In genomic region chr14:23386999-23387398, GRCh38 we compare ENCODE assay signal across 31 cellular contexts. TPM values are rescaled to one million over a fixed set of nuclear protein-coding genes. Genes with fewer than 3 reads are reported as not detected.
DNase-seq lines count a peak whose midpoint lies in the region; ATAC-seq, FAIRE-seq and TF ChIP-seq lines count a peak whose summit lies in the region.
"Had no signal": no experiment of that assay in that cellular context is flagged by ENCODE, and none has a peak within 500 bp of the region (broad histone marks: within the 10 kb centered on the region; RNA-seq: fewer than 3 reads in every experiment).

No MANE protein-coding gene starts in this region.

- H3F3A ChIP-seq in PC-3 (ENCODE audit: low read length, unreplicated experiment), result no peaks in the 10 kb centered on the region

- peaks cover 17% of the 10 kb centered on the region for H3K36me3 Mint-ChIP-seq in endothelial cell (ENCODE audit: low read depth, unreplicated experiment)
- H3K36me3 Mint-ChIP-seq: CD14-positive monocyte; CD4-positive, alpha-beta memory T cell; CD4-positive, CD25-positive, alpha-beta regulatory T cell; CD8-positive, alpha-beta memory T cell had no signal

- in situ Hi-C loops in K562 (cut with MboI), result loop anchor here (10.0 kb wide), 1 partner anchor 122 kb away; no protein-coding TSS in a partner anchor

- 0% methylated on average over 1 of the region's 1 CpG for WGBS in K562 (ENCODE audit: insufficient coverage, low coverage, missing lambda C conversion rate)

- H2AFZ ChIP-seq in K562 (ENCODE audit: low read depth, low read length) (no peak overlapping the region), PC-3 (ENCODE audit: low read length) (no peak overlapping the region)

- H3K27me3 ChIP-seq in left ventricle myocardium inferior (ENCODE audit: low read depth) (peaks cover 13% of the 10 kb centered on the region), K562 (ENCODE audit: control insufficient read depth in 2 of 2, insufficient read depth in 2 of 2, low read length in 2 of 2) (peaks cover 24 to 73% of the 10 kb centered on the region in 2 experiments; a peak in 4 of 5 replicates), PC-3 (ENCODE audit: low read length) (peaks cover 68% of the 10 kb centered on the region)

- H3K4me3 Mint-ChIP-seq in endothelial cell (ENCODE audit: unreplicated experiment), result no peak overlapping the region
- H3K4me3 Mint-ChIP-seq: CD14-positive monocyte; CD4-positive, alpha-beta memory T cell; CD4-positive, CD25-positive, alpha-beta regulatory T cell; CD8-positive, alpha-beta memory T cell had no signal

- no peaks in the 10 kb centered on the region for H3K9me2 ChIP-seq in PC-3 (replicated peaks; ENCODE audit: low read length)

- FAIRE-seq in K562 (lab: Jason Lieb, UNC), result no peak
- FAIRE-seq: A204.1, GM12878, GM12892, GM18507 had no signal

- intact Hi-C loops in left ventricle myocardium inferior (cut with micrococcal nuclease) (no loop called here), cardiac septum (cut with DNase I) (no loop called here), K562 (cut with micrococcal nuclease) (no loop called here), PC-3 (cut with micrococcal nuclease) (no loop called here)

- peaks cover 21% of the 10 kb centered on the region for H3K4me1 Mint-ChIP-seq in endothelial cell (ENCODE audit: unreplicated experiment)
- H3K4me1 Mint-ChIP-seq: CD14-positive monocyte; CD4-positive, alpha-beta memory T cell; CD4-positive, CD25-positive, alpha-beta regulatory T cell; CD8-positive, alpha-beta memory T cell had no signal

- no peak for TF ChIP-seq POLR2A in K562 (conservative IDR thresholded peaks at IDR 0.05)

- DNase-seq in left ventricle myocardium inferior (no peak), cardiac septum (ENCODE audit: low spot score) (no peak), K562 (ENCODE audit: extremely low read depth in 1 of 4, low spot score in 3 of 4) (no peak), endothelial cell (ENCODE audit: low spot score) (no peak), PC-3 (no peak)
- DNase-seq: 8988T; ACHN; BE2C; C1 segment of cervical spinal cord; CD4-positive, alpha-beta memory T cell; CD4-positive, CD25-positive, alpha-beta regulatory T cell; CD8-positive, alpha-beta memory T cell; COR-L47; DMS 273 treated with DMSO at 0.1 percent for 48 hours; DMS153; DMS53; DMS79; DND-41; EL; GDM1 had no signal

- H3K9me1 ChIP-seq in K562 (ENCODE audit: control insufficient read depth, insufficient read depth, low read length), result no peaks in the 10 kb centered on the region

- no peak for TF ChIP-seq RAD21 in K562 (CRISPR knock-in tag; conservative IDR thresholded peaks at IDR 0.05 in 1 of 2, IDR thresholded peaks at IDR 0.05 in 1 of 2)

- H3K79me2 ChIP-seq in K562 (ENCODE audit: control insufficient read depth, insufficient read depth, low read length), result no peaks in the 10 kb centered on the region
- no peaks in the 10 kb centered on the region for H3K79me2 ChIP-seq in PC-3 (ENCODE audit: low read length)

- peaks cover 4% of the 10 kb centered on the region for H3K27me3 Mint-ChIP-seq in endothelial cell (ENCODE audit: unreplicated experiment)

- peaks cover 8% of the 10 kb centered on the region for H3K4me1 ChIP-seq in left ventricle myocardium inferior
- H3K4me1 ChIP-seq in K562 (replicated peaks in 1 of 2; ENCODE audit: control insufficient read depth in 2 of 2, insufficient read depth in 2 of 2, low read length in 2 of 2), result peaks cover 0 to 11% of the 10 kb centered on the region in 2 experiments; a peak in 2 of 5 replicates
- H3K4me1 ChIP-seq in PC-3 (ENCODE audit: insufficient read depth, low read length), result no peaks in the 10 kb centered on the region
- H3K4me1 ChIP-seq: BE2C had no signal

- H3K4me2 ChIP-seq in K562 (ENCODE audit: insufficient read depth, low read length), result no peak overlapping the region
- no peak overlapping the region for H3K4me2 ChIP-seq in PC-3 (ENCODE audit: low read length)
- H3K4me2 ChIP-seq: BLaER1 had no signal

- H3K9me3 ChIP-seq in left ventricle myocardium inferior (replicated peaks) (no peaks in the 10 kb centered on the region), K562 (replicated peaks; ENCODE audit: control insufficient read depth, insufficient read depth, low read depth, low read length) (no peaks in the 10 kb centered on the region), PC-3 (ENCODE audit: low read length) (no peaks in the 10 kb centered on the region)
- H3K9me3 ChIP-seq: BE2C, BLaER1 had no signal

- no peaks in the 10 kb centered on the region for H3K9me3 Mint-ChIP-seq in endothelial cell (ENCODE audit: unreplicated experiment)
- H3K9me3 Mint-ChIP-seq: CD4-positive, alpha-beta memory T cell; CD8-positive, alpha-beta memory T cell had no signal

- BruUV-seq in K562 (replicated peaks; lab: Mats Ljungman, UMichigan) (no TSS peak), PC-3 (replicated peaks; lab: Mats Ljungman, UMichigan) (no TSS peak)

- peaks cover 83% of the 10 kb centered on the region for H3K36me3 ChIP-seq in left ventricle myocardium inferior
- H3K36me3 ChIP-seq in K562 (ENCODE audit: control insufficient read depth, insufficient read depth, low read length), result no peaks in the 10 kb centered on the region
- no peaks in the 10 kb centered on the region for H3K36me3 ChIP-seq in PC-3 (ENCODE audit: low read depth, low read length)
- H3K36me3 ChIP-seq: BE2C, BLaER1 had no signal

- no peak for TF ChIP-seq EP300 in K562 (IDR thresholded peaks at IDR 0.05; ENCODE audit: low read length)

- H3K9ac ChIP-seq in K562 (ENCODE audit: insufficient read depth in 1 of 2, low read depth in 2 of 2, low read length in 2 of 2) (no peak overlapping the region), PC-3 (ENCODE audit: low read length) (no peak overlapping the region)
- H3K9ac ChIP-seq: BLaER1 had no signal

- TF ChIP-seq CTCF in left ventricle myocardium inferior (IDR thresholded peaks at IDR 0.05; ENCODE audit: borderline replicate concordance) (no peak), K562 (IDR thresholded peaks at IDR 0.05 in 2 of 3, conservative IDR thresholded peaks at IDR 0.05 in 1 of 3; ENCODE audit: insufficient read depth in 2 of 3, low read depth in 1 of 3, low read length in 3 of 3) (no peak), endothelial cell (IDR thresholded peaks at IDR 0.05; ENCODE audit: unreplicated experiment) (no peak), PC-3 (conservative IDR thresholded peaks at IDR 0.05; ENCODE audit: low read depth, low read length) (no peak)

- CTCF ChIA-PET in K562 (lab: Yijun Ruan, JAX; ENCODE audit: low intra/inter-chr PET ratio), result no interaction called here
- CTCF ChIA-PET in PC-3 (lab: Charles Lee), result interaction anchor here (1.0 kb wide), 1 partner anchor 61 kb away, joined by 8 read pairs; no protein-coding TSS in a partner anchor

- ATAC-seq in K562 (no peak), HG02870 (IDR thresholded peaks at IDR 0.05; ENCODE audit: unreplicated experiment) (no peak), PC-3 (no peak)
- ATAC-seq: GM12878 had no signal

- H4K20me1 ChIP-seq in K562 (replicated peaks; ENCODE audit: control insufficient read depth, insufficient read depth, low read length), result no peaks in the 10 kb centered on the region
- no peaks in the 10 kb centered on the region for H4K20me1 ChIP-seq in PC-3 (ENCODE audit: low read length)
- H4K20me1 ChIP-seq: BLaER1 had no signal

- H3K27ac Mint-ChIP-seq in endothelial cell (ENCODE audit: unreplicated experiment), result peak overlapping the region; percentile 27
- H3K27ac Mint-ChIP-seq: CD14-positive monocyte; CD4-positive, alpha-beta memory T cell; CD4-positive, CD25-positive, alpha-beta regulatory T cell; CD8-positive, alpha-beta memory T cell had no signal

- POLR2A ChIA-PET in K562 (lab: Yijun Ruan, JAX) (interaction anchor here (0.6 to 0.9 kb wide), 2 partner anchors 26 to 823 kb away, joined by 3 read pairs; no protein-coding TSS in a partner anchor), PC-3 (lab: Charles Lee; ENCODE audit: unreplicated experiment) (no interaction called here)

- no peak overlapping the region for H3K4me3 ChIP-seq in left ventricle myocardium inferior
- no peak overlapping the region for H3K4me3 ChIP-seq in K562
- H3K4me3 ChIP-seq in PC-3 (ENCODE audit: low read length), result no peak overlapping the region
- H3K4me3 ChIP-seq: BLaER1, GM12878 had no signal

- H3K27ac ChIP-seq in left ventricle myocardium inferior (replicated peaks), result peak overlapping the region; percentile 11
- no peak overlapping the region for H3K27ac ChIP-seq in K562 (ENCODE audit: extremely low read depth, low read depth, low read length)
- no peak overlapping the region for H3K27ac ChIP-seq in PC-3 (ENCODE audit: low read length)
- H3K27ac ChIP-seq: BLaER1 had no signal

RNA-seq across cellular contexts. Expression of gene CMTM5, which starts 10.2 kb away (rescaled TPM):
- 1.0 TPM for total RNA-seq in left ventricle myocardium inferior
- not detected for total RNA-seq in cardiac septum
- not detected in 2 replicates for total RNA-seq in K562 (2011; cell fraction: chromatin; rRNA removed; ENCODE audit: low replicate concordance)
- 0.13 TPM in 1 of 2 replicates, not detected in the other for total RNA-seq in K562 (2011; cell fraction: nucleolus; rRNA removed)
- total RNA-seq in K562 (2011; cell fraction: nucleoplasm; rRNA removed), result not detected in 2 replicates
- total RNA-seq in K562 (2014; rRNA removed), result not detected in 2 replicates
- not detected in 2 replicates for total RNA-seq in K562 (2014; rRNA removed; fragmentation: Illumina TruSeq; extraction: Trizol)
- total RNA-seq in K562 (2015; rRNA removed; fragmentation: Illumina TruSeq; extraction: Trizol), result not detected in 2 replicates
- total RNA-seq in K562 (2021), result not detected in 2 replicates
- polyA plus RNA-seq in K562 (2011; rRNA removed), result 0.09 and 0.21 TPM in 2 replicates
- 1.1 TPM in 1 of 2 replicates, not detected in the other for polyA plus RNA-seq in K562 (2011; cell fraction: cytosol; rRNA removed)
- 0.21 and 0.58 TPM in 2 replicates for polyA plus RNA-seq in K562 (2011; cell fraction: nucleus; rRNA removed)
- polyA plus RNA-seq in K562 (2012), result 0.17 TPM in 1 of 2 replicates, not detected in the other
- polyA plus RNA-seq in K562 (2014; fragmentation: Illumina TruSeq; extraction: Trizol), result not detected in 2 replicates
- polyA plus RNA-seq in K562 (2014; fragmentation: Nextera tagmentation; extraction: Ambion mirVana), result not detected
- polyA plus RNA-seq in K562 (2014; rRNA removed), result not detected in 2 replicates
- polyA minus RNA-seq in K562 (2011; rRNA and poly(A)+ RNA removed), result not detected in 2 replicates
- polyA minus RNA-seq in K562 (2011; cell fraction: cytosol; rRNA and poly(A)+ RNA removed), result not detected in 2 replicates
- not detected in 2 replicates for polyA minus RNA-seq in K562 (2011; cell fraction: nucleus; rRNA and poly(A)+ RNA removed)
- 0.26 TPM for total RNA-seq in endothelial cell (ENCODE audit: unreplicated experiment)
- not detected in 2 replicates for total RNA-seq in PC-3 (2014; rRNA removed)
- total RNA-seq: A673; CD4-positive, alpha-beta memory T cell; CD8-positive, alpha-beta memory T cell; Daoy; G401; GM12878 had no signal
- polyA plus RNA-seq: CD4-positive, alpha-beta memory T cell; CD4-positive, CD25-positive, alpha-beta regulatory T cell; CD8-positive, alpha-beta memory T cell; GM12878 had no signal

RNA-seq across cellular contexts. Expression of gene IL25, which starts 14.4 kb away (rescaled TPM):
- total RNA-seq in left ventricle myocardium inferior, result not detected
- not detected for total RNA-seq in cardiac septum
- total RNA-seq in K562 (2011; cell fraction: chromatin; rRNA removed; ENCODE audit: low replicate concordance), result not detected in 2 replicates
- not detected in 2 replicates for total RNA-seq in K562 (2011; cell fraction: nucleolus; rRNA removed)
- not detected in 2 replicates for total RNA-seq in K562 (2011; cell fraction: nucleoplasm; rRNA removed)
- total RNA-seq in K562 (2014; rRNA removed), result not detected in 2 replicates
- not detected in 2 replicates for total RNA-seq in K562 (2014; rRNA removed; fragmentation: Illumina TruSeq; extraction: Trizol)
- not detected in 2 replicates for total RNA-seq in K562 (2015; rRNA removed; fragmentation: Illumina TruSeq; extraction: Trizol)
- not detected in 2 replicates for total RNA-seq in K562 (2021)
- polyA plus RNA-seq in K562 (2011; rRNA removed), result not detected in 2 replicates
- not detected in 2 replicates for polyA plus RNA-seq in K562 (2011; cell fraction: cytosol; rRNA removed)
- not detected in 2 replicates for polyA plus RNA-seq in K562 (2011; cell fraction: nucleus; rRNA removed)
- not detected in 2 replicates for polyA plus RNA-seq in K562 (2012)
- not detected in 2 replicates for polyA plus RNA-seq in K562 (2014; fragmentation: Illumina TruSeq; extraction: Trizol)
- polyA plus RNA-seq in K562 (2014; fragmentation: Nextera tagmentation; extraction: Ambion mirVana), result not detected
- polyA plus RNA-seq in K562 (2014; rRNA removed), result not detected in 2 replicates
- not detected in 2 replicates for polyA minus RNA-seq in K562 (2011; rRNA and poly(A)+ RNA removed)
- not detected in 2 replicates for polyA minus RNA-seq in K562 (2011; cell fraction: cytosol; rRNA and poly(A)+ RNA removed)
- not detected in 2 replicates for polyA minus RNA-seq in K562 (2011; cell fraction: nucleus; rRNA and poly(A)+ RNA removed)
- total RNA-seq in endothelial cell (ENCODE audit: unreplicated experiment), result not detected
- total RNA-seq in PC-3 (2014; rRNA removed), result not detected in 2 replicates
- total RNA-seq: A673; CD4-positive, alpha-beta memory T cell; CD4-positive, CD25-positive, alpha-beta regulatory T cell; CD8-positive, alpha-beta memory T cell; Daoy; G401; GM12878 had no signal
- polyA plus RNA-seq: AG04450; CD14-positive monocyte; CD4-positive, alpha-beta memory T cell; CD4-positive, CD25-positive, alpha-beta regulatory T cell; CD8-positive, alpha-beta memory T cell; GM12878 had no signal

RNA-seq across cellular contexts. Expression of gene MYH6, which starts 21.1 kb away (rescaled TPM):
- 1,823 TPM for total RNA-seq in left ventricle myocardium inferior
- 170 TPM for total RNA-seq in cardiac septum
- total RNA-seq in K562 (2011; cell fraction: chromatin; rRNA removed; ENCODE audit: low replicate concordance), result 0.09 TPM in 1 of 2 replicates, not detected in the other
- not detected in 2 replicates for total RNA-seq in K562 (2011; cell fraction: nucleolus; rRNA removed)
- total RNA-seq in K562 (2011; cell fraction: nucleoplasm; rRNA removed), result not detected in 2 replicates
- total RNA-seq in K562 (2014; rRNA removed), result not detected in 2 replicates
- total RNA-seq in K562 (2014; rRNA removed; fragmentation: Illumina TruSeq; extraction: Trizol), result not detected in 2 replicates
- not detected in 2 replicates for total RNA-seq in K562 (2015; rRNA removed; fragmentation: Illumina TruSeq; extraction: Trizol)
- not detected in 2 replicates for total RNA-seq in K562 (2021)
- polyA plus RNA-seq in K562 (2011; rRNA removed), result not detected in 2 replicates
- 0.04 TPM in 1 of 2 replicates, not detected in the other for polyA plus RNA-seq in K562 (2011; cell fraction: cytosol; rRNA removed)
- polyA plus RNA-seq in K562 (2011; cell fraction: nucleus; rRNA removed), result 0.03 and 0.04 TPM in 2 replicates
- polyA plus RNA-seq in K562 (2012), result 0.03 TPM in 2 replicates
- polyA plus RNA-seq in K562 (2014; fragmentation: Illumina TruSeq; extraction: Trizol), result not detected in 2 replicates
- polyA plus RNA-seq in K562 (2014; fragmentation: Nextera tagmentation; extraction: Ambion mirVana), result not detected
- not detected in 2 replicates for polyA plus RNA-seq in K562 (2014; rRNA removed)
- polyA minus RNA-seq in K562 (2011; rRNA and poly(A)+ RNA removed), result 0.12 TPM in 1 of 2 replicates, not detected in the other
- not detected in 2 replicates for polyA minus RNA-seq in K562 (2011; cell fraction: cytosol; rRNA and poly(A)+ RNA removed)
- polyA minus RNA-seq in K562 (2011; cell fraction: nucleus; rRNA and poly(A)+ RNA removed), result not detected in 2 replicates
- 1.6 TPM for total RNA-seq in endothelial cell (ENCODE audit: unreplicated experiment)
- total RNA-seq in PC-3 (2014; rRNA removed), result not detected in 2 replicates
- total RNA-seq: A673; CD4-positive, alpha-beta memory T cell; CD4-positive, CD25-positive, alpha-beta regulatory T cell; Daoy; G401; GM12878 had no signal
- polyA plus RNA-seq: AG04450; CD14-positive monocyte; CD4-positive, alpha-beta memory T cell; CD4-positive, CD25-positive, alpha-beta regulatory T cell; CD8-positive, alpha-beta memory T cell had no signal

RNA-seq across cellular contexts. Expression of gene EFS, which starts 22.0 kb away (rescaled TPM):
- total RNA-seq in left ventricle myocardium inferior, result 3.6 TPM
- 3.7 TPM for total RNA-seq in cardiac septum
- 0.14 and 0.19 TPM in 2 replicates for total RNA-seq in K562 (2011; cell fraction: chromatin; rRNA removed; ENCODE audit: low replicate concordance)
- total RNA-seq in K562 (2011; cell fraction: nucleolus; rRNA removed), result 0.17 TPM in 1 of 2 replicates, not detected in the other
- total RNA-seq in K562 (2011; cell fraction: nucleoplasm; rRNA removed), result not detected in 2 replicates
- not detected in 2 replicates for total RNA-seq in K562 (2014; rRNA removed)
- total RNA-seq in K562 (2014; rRNA removed; fragmentation: Illumina TruSeq; extraction: Trizol), result not detected in 2 replicates
- not detected in 2 replicates for total RNA-seq in K562 (2015; rRNA removed; fragmentation: Illumina TruSeq; extraction: Trizol)
- total RNA-seq in K562 (2021), result 0.07 TPM in 1 of 2 replicates, not detected in the other
- polyA plus RNA-seq in K562 (2011; rRNA removed), result 0.03 and 0.08 TPM in 2 replicates
- 0.09 TPM in 2 replicates for polyA plus RNA-seq in K562 (2011; cell fraction: cytosol; rRNA removed)
- polyA plus RNA-seq in K562 (2011; cell fraction: nucleus; rRNA removed), result 0.42 and 0.44 TPM in 2 replicates
- 0.03 TPM in 1 of 2 replicates, not detected in the other for polyA plus RNA-seq in K562 (2012)
- polyA plus RNA-seq in K562 (2014; fragmentation: Illumina TruSeq; extraction: Trizol), result not detected in 2 replicates
- polyA plus RNA-seq in K562 (2014; fragmentation: Nextera tagmentation; extraction: Ambion mirVana), result not detected
- 0.01 TPM in 1 of 2 replicates, not detected in the other for polyA plus RNA-seq in K562 (2014; rRNA removed)
- not detected in 2 replicates for polyA minus RNA-seq in K562 (2011; rRNA and poly(A)+ RNA removed)
- not detected in 2 replicates for polyA minus RNA-seq in K562 (2011; cell fraction: cytosol; rRNA and poly(A)+ RNA removed)
- polyA minus RNA-seq in K562 (2011; cell fraction: nucleus; rRNA and poly(A)+ RNA removed), result 0.11 TPM in 1 of 2 replicates, not detected in the other
- 17.8 TPM for total RNA-seq in endothelial cell (ENCODE audit: unreplicated experiment)
- 0.23 and 0.36 TPM in 2 replicates for total RNA-seq in PC-3 (2014; rRNA removed)
- total RNA-seq: CD4-positive, alpha-beta memory T cell; CD4-positive, CD25-positive, alpha-beta regulatory T cell; CD8-positive, alpha-beta memory T cell; G401 had no signal
- polyA plus RNA-seq: CD14-positive monocyte; CD4-positive, alpha-beta memory T cell; CD4-positive, CD25-positive, alpha-beta regulatory T cell; CD8-positive, alpha-beta memory T cell; GM12878 had no signal

RNA-seq across cellular contexts. Expression of gene SLC22A17, which starts 34.3 kb away (rescaled TPM):
- 9.7 TPM for total RNA-seq in left ventricle myocardium inferior
- 10.6 TPM for total RNA-seq in cardiac septum
- total RNA-seq in K562 (2011; cell fraction: chromatin; rRNA removed; ENCODE audit: low replicate concordance), result 0.48 and 1.3 TPM in 2 replicates
- total RNA-seq in K562 (2011; cell fraction: nucleolus; rRNA removed), result 0.50 and 1.1 TPM in 2 replicates
- total RNA-seq in K562 (2011; cell fraction: nucleoplasm; rRNA removed), result 0.37 and 0.53 TPM in 2 replicates
- 0.09 and 0.12 TPM in 2 replicates for total RNA-seq in K562 (2014; rRNA removed)
- not detected in 2 replicates for total RNA-seq in K562 (2014; rRNA removed; fragmentation: Illumina TruSeq; extraction: Trizol)
- not detected in 2 replicates for total RNA-seq in K562 (2015; rRNA removed; fragmentation: Illumina TruSeq; extraction: Trizol)
- total RNA-seq in K562 (2021), result 0.18 TPM in 1 of 2 replicates, not detected in the other
- 0.19 TPM in 1 of 2 replicates, not detected in the other for polyA plus RNA-seq in K562 (2011; rRNA removed)
- 0.24 TPM in 1 of 2 replicates, not detected in the other for polyA plus RNA-seq in K562 (2011; cell fraction: cytosol; rRNA removed)
- polyA plus RNA-seq in K562 (2011; cell fraction: nucleus; rRNA removed), result 0.72 and 1.4 TPM in 2 replicates
- polyA plus RNA-seq in K562 (2012), result 0.14 and 0.36 TPM in 2 replicates
- 0.06 and 0.07 TPM in 2 replicates for polyA plus RNA-seq in K562 (2014; fragmentation: Illumina TruSeq; extraction: Trizol)
- polyA plus RNA-seq in K562 (2014; fragmentation: Nextera tagmentation; extraction: Ambion mirVana), result not detected
- polyA plus RNA-seq in K562 (2014; rRNA removed), result 0.04 TPM in 1 of 2 replicates, not detected in the other
- polyA minus RNA-seq in K562 (2011; rRNA and poly(A)+ RNA removed), result not detected in 2 replicates
- not detected in 2 replicates for polyA minus RNA-seq in K562 (2011; cell fraction: cytosol; rRNA and poly(A)+ RNA removed)
- polyA minus RNA-seq in K562 (2011; cell fraction: nucleus; rRNA and poly(A)+ RNA removed), result not detected in 2 replicates
- 35.3 TPM for total RNA-seq in endothelial cell (ENCODE audit: unreplicated experiment)
- total RNA-seq in PC-3 (2014; rRNA removed), result 12.0 and 13.2 TPM in 2 replicates
- total RNA-seq: GM12878 had no signal
- polyA plus RNA-seq: CD14-positive monocyte, GM12878 had no signal

Comparison
In these comparisons a context has a peak if more than half of its experiments do, and no peak if none do; other contexts are left out.
1. RNA of gene MYH6, which starts 21.1 kb away (total RNA-seq): 1,823 TPM in left ventricle myocardium inferior (single experiment) and 170 TPM in cardiac septum (single experiment); 1.6 TPM in endothelial cell (single experiment), 0.09 TPM in K562 and not detected in PC-3; every median in the first group is over 10 times any median in the second.